In genomic region chr18:42752921-42753320, GRCh38 we compare ENCODE assay signal across 28 cellular contexts.
"Had no signal": no experiment of that assay in that cellular context is flagged by ENCODE, and none has a peak within 500 bp of the region (broad histone marks: within the 10 kb centered on the region; RNA-seq: fewer than 3 reads in every experiment).

No MANE protein-coding gene starts in this region.

- H3K9me3 ChIP-seq: ascending aorta, colonic mucosa, gastroesophageal sphincter, testis, transverse colon had no signal

- H3K27ac Mint-ChIP-seq: activated CD4-positive, alpha-beta memory T cell treated with anti-CD3 and anti-CD28 coated beads for 36 hours; activated CD4-positive, alpha-beta T cell treated with anti-CD3 and anti-CD28 coated beads, Interleukin-2, amount 10 ng/mL, durations not matched to agents 24 days and 14 days; activated naive CD4-positive, alpha-beta T cell treated with anti-CD3 and anti-CD28 coated beads for 36 hours; activated naive CD8-positive, alpha-beta T cell treated with anti-CD3 and anti-CD28 coated beads for 36 hours; activated T-helper 1 cell treated with anti-CD3 and anti-CD28 coated beads, Interleukin-12 subunit alpha, Interleukin-12 subunit beta, Interleukin-2, Interleukin-4 antibody, amounts not matched to agents 30 ng/mL and 10 ng/mL and 1 ng/mL, durations not matched to agents 14 hours and 24 hours and 36 hours; brain; naive thymus-derived CD8-positive, alpha-beta T cell had no signal

- H3K27me3 Mint-ChIP-seq: activated CD4-positive, alpha-beta memory T cell treated with anti-CD3 and anti-CD28 coated beads for 36 hours; activated CD4-positive, alpha-beta T cell treated with anti-CD3 and anti-CD28 coated beads, Interleukin-2, amount 10 ng/mL, durations not matched to agents 24 days and 14 days; activated naive CD8-positive, alpha-beta T cell treated with anti-CD3 and anti-CD28 coated beads for 36 hours; brain; naive thymus-derived CD8-positive, alpha-beta T cell had no signal

- H3K4me3 Mint-ChIP-seq: activated CD4-positive, alpha-beta memory T cell treated with anti-CD3 and anti-CD28 coated beads for 36 hours; activated CD4-positive, alpha-beta T cell treated with anti-CD3 and anti-CD28 coated beads, Interleukin-2, amount 10 ng/mL, durations not matched to agents 24 days and 14 days; activated naive CD4-positive, alpha-beta T cell treated with anti-CD3 and anti-CD28 coated beads for 36 hours; activated naive CD8-positive, alpha-beta T cell treated with anti-CD3 and anti-CD28 coated beads for 36 hours; activated T-helper 1 cell treated with anti-CD3 and anti-CD28 coated beads, Interleukin-12 subunit alpha, Interleukin-12 subunit beta, Interleukin-2, Interleukin-4 antibody, amounts not matched to agents 30 ng/mL and 10 ng/mL and 1 ng/mL, durations not matched to agents 14 hours and 24 hours and 36 hours; brain; naive thymus-derived CD8-positive, alpha-beta T cell had no signal

- H3K4me1 ChIP-seq: adrenal gland, ascending aorta, colonic mucosa, gastroesophageal sphincter, testis, transverse colon had no signal

- H3K9me3 Mint-ChIP-seq: activated CD4-positive, alpha-beta T cell treated with anti-CD3 and anti-CD28 coated beads, Interleukin-2, amount 10 ng/mL, durations not matched to agents 24 days and 14 days; activated naive CD8-positive, alpha-beta T cell treated with anti-CD3 and anti-CD28 coated beads for 36 hours; activated T-helper 1 cell treated with anti-CD3 and anti-CD28 coated beads, Interleukin-12 subunit alpha, Interleukin-12 subunit beta, Interleukin-2, Interleukin-4 antibody, amounts not matched to agents 30 ng/mL and 10 ng/mL and 1 ng/mL, durations not matched to agents 14 hours and 24 hours and 36 hours had no signal

- DNase-seq: activated CD4-positive, alpha-beta memory T cell treated with anti-CD3 and anti-CD28 coated beads for 36 hours; activated CD4-positive, alpha-beta T cell treated with anti-CD3 and anti-CD28 coated beads, Interleukin-2, amount 10 ng/mL, durations not matched to agents 24 days and 14 days; activated CD8-positive, alpha-beta memory T cell treated with anti-CD3 and anti-CD28 coated beads, Interleukin-2, amount 50 U/mL, for 4 hours; activated effector memory CD4-positive, alpha-beta T cell treated with anti-CD3 and anti-CD28 coated beads, Interleukin-2, amount 50 U/mL, for 16 hours; activated naive CD4-positive, alpha-beta T cell treated with anti-CD3 and anti-CD28 coated beads for 36 hours; activated naive CD8-positive, alpha-beta T cell treated with anti-CD3 and anti-CD28 coated beads for 36 hours; activated T-cell treated with anti-CD3 and anti-CD28 coated beads, Interleukin-2, amount 50 U/mL, for 1 hour; adrenal gland; cerebellar nuclear complex; colonic mucosa; effector CD8-positive, alpha-beta T cell; erythroblast; head of caudate nucleus; hippocampal formation; midbrain; naive thymus-derived CD8-positive, alpha-beta T cell; right cardiac atrium; stimulated activated CD4-positive, alpha-beta T cell treated with anti-CD3 and anti-CD28 coated beads, Interleukin-2, amount 100 ng/mL, for 48 hours; stimulated activated naive CD4-positive, alpha-beta T cell treated with Interleukin-2 at 50 U/mL for 16 hours; T-helper 1 cell; testis; transverse colon had no signal

- H3K4me1 Mint-ChIP-seq: activated CD4-positive, alpha-beta T cell treated with anti-CD3 and anti-CD28 coated beads, Interleukin-2, amount 10 ng/mL, durations not matched to agents 24 days and 14 days; activated naive CD8-positive, alpha-beta T cell treated with anti-CD3 and anti-CD28 coated beads for 36 hours; naive thymus-derived CD8-positive, alpha-beta T cell had no signal

- H3K36me3 Mint-ChIP-seq: activated CD4-positive, alpha-beta memory T cell treated with anti-CD3 and anti-CD28 coated beads for 36 hours; activated naive CD8-positive, alpha-beta T cell treated with anti-CD3 and anti-CD28 coated beads for 36 hours; brain; naive thymus-derived CD8-positive, alpha-beta T cell had no signal

- H3K4me3 ChIP-seq: adrenal gland, ascending aorta, cardiac muscle cell, colonic mucosa, gastroesophageal sphincter, testis, transverse colon had no signal

- H3K27me3 ChIP-seq: adrenal gland, ascending aorta, cardiac muscle cell, colonic mucosa, gastroesophageal sphincter, testis, transverse colon had no signal

- H3K36me3 ChIP-seq: adrenal gland, ascending aorta, cardiac muscle cell, colonic mucosa, gastroesophageal sphincter, transverse colon had no signal

- H3K27ac ChIP-seq: adrenal gland, ascending aorta, cardiac muscle cell, colonic mucosa, gastroesophageal sphincter, testis, transverse colon, VCaP had no signal
